Comparison of ENCODE assay signal across 38 cellular contexts in the genomic region with DNA sequence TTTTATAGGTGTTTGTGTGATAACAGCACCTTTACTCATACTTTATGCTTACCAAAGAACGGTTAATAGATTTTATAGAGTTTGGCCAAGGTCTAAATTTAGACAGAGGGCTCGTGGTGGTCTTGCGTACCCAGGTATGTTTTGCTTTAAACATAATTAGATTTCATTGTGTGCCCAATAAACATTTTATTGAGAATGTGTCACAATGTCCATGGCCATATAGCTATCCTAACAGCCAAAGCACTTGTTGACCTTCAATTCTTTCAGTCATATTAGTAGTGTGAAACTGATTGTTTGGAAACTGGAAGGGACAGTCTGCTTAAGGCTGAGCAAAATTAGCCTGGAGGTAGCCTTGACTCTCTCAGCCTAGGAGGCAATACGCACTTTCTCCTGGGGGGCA. TPM values are rescaled to one million over a fixed set of nuclear protein-coding genes. Genes with fewer than 3 reads are reported as not detected.
"Had no signal": no experiment of that assay in that cellular context is flagged by ENCODE, and none has a peak within 500 bp of the region (broad histone marks: within the 10 kb centered on the region; RNA-seq: fewer than 3 reads in every experiment).

No MANE protein-coding gene starts in this region.

- H3K36me3 ChIP-seq: adrenal gland, brain microvascular endothelial cell, breast epithelium, WERI-Rb-1 had no signal

- DNase-seq: activated CD4-positive, alpha-beta T cell treated with anti-CD3 and anti-CD28 coated beads for 1 hour; activated CD4-positive, alpha-beta T cell treated with anti-CD3 and anti-CD28 coated beads for 36 hours; activated CD4-positive, alpha-beta T cell treated with anti-CD3 and anti-CD28 coated beads for 48 hours; activated CD4-positive, alpha-beta T cell treated with anti-CD3 and anti-CD28 coated beads, Interleukin-2, amount 10 ng/mL, durations not matched to agents 7 days and 5 days; activated CD4-positive, alpha-beta T cell treated with anti-CD3 and anti-CD28 coated beads, Interleukin-2, amount 50 U/mL, for 48 hours; activated CD4-positive, CD25-positive, alpha-beta regulatory T cell; activated CD8-positive, alpha-beta memory T cell treated with anti-CD3 and anti-CD28 coated beads, Interleukin-2, amount 50 U/mL, for 4 hours; activated CD8-positive, alpha-beta T cell treated with anti-CD3 and anti-CD28 coated beads for 36 hours; activated effector memory CD4-positive, alpha-beta T cell treated with anti-CD3 and anti-CD28 coated beads, Interleukin-2, amount 50 U/mL, for 16 hours; activated gamma-delta T cell treated with Interleukin-2 at 50 U/mL for 16 hours; activated naive CD4-positive, alpha-beta T cell; activated naive CD4-positive, alpha-beta T cell treated with anti-CD3 and anti-CD28 coated beads for 36 hours; activated naive CD4-positive, alpha-beta T cell treated with anti-CD3 and anti-CD28 coated beads, Interleukin-2, amount 50 U/mL, for 16 hours; activated naive CD8-positive, alpha-beta T cell treated with anti-CD3 and anti-CD28 coated beads for 36 hours; activated T-cell treated with anti-CD3 and anti-CD28 coated beads for 4 hours; activated T-cell treated with anti-CD3 and anti-CD28 coated beads, Interleukin-2, amount 50 U/mL, for 1 hour; activated T-cell treated with anti-CD3 and anti-CD28 coated beads, Interleukin-2, amount 50 U/mL, for 4 hours; activated T-cell treated with anti-CD3 and anti-CD28 coated beads, Interleukin-2, amount 50 U/mL, for 72 hours; adrenal gland; amniotic stem cell; aorta; body of pancreas; brain microvascular endothelial cell; central memory CD4-positive, alpha-beta T cell; T-helper 1 cell; T-helper 2 cell; T-helper 9 cell; WERI-Rb-1 had no signal

- H3K4me3 ChIP-seq: adrenal gland, body of pancreas, breast epithelium had no signal

- H3K27ac ChIP-seq: adrenal gland, body of pancreas, brain microvascular endothelial cell, breast epithelium, WERI-Rb-1 had no signal

- H3K27me3 ChIP-seq: adrenal gland, body of pancreas, brain microvascular endothelial cell, breast epithelium had no signal

- ATAC-seq: activated CD4-positive, alpha-beta T cell treated with anti-CD3 and anti-CD28 coated beads for 36 hours; activated CD4-positive, CD25-positive, alpha-beta regulatory T cell treated with anti-CD3 and anti-CD28 coated beads, Interleukin-2, amount 50 U/mL, for 24 hours; activated CD8-positive, alpha-beta T cell treated with anti-CD3 and anti-CD28 coated beads for 36 hours; activated naive CD4-positive, alpha-beta T cell treated with anti-CD3 and anti-CD28 coated beads, Interleukin-2, amount 50 U/mL, for 72 hours; activated T-cell treated with anti-CD3 and anti-CD28 coated beads, Interleukin-2, amount 50 U/mL, for 4 hours; activated T-cell treated with anti-CD3 and anti-CD28 coated beads, Interleukin-2, amount 50 U/mL, for 72 hours; activated T-helper 17 cell treated with anti-CD3 and anti-CD28 coated beads, Interleukin-2, amount 50 U/mL, for 72 hours; body of pancreas; WTC11 had no signal

- H3K9me3 ChIP-seq: adrenal gland, body of pancreas, breast epithelium had no signal

- H3K4me1 ChIP-seq: adrenal gland, body of pancreas, breast epithelium had no signal

RNA-seq across cellular contexts. Expression of a gene that starts 48.3 kb away (rescaled TPM):
- total RNA-seq: activated CD4-positive, alpha-beta T cell treated with anti-CD3 and anti-CD28 coated beads for 36 hours; activated CD4-positive, alpha-beta T cell treated with anti-CD3 and anti-CD28 coated beads, Interleukin-2, amount 10 ng/mL, durations not matched to agents 7 days and 5 days; activated CD8-positive, alpha-beta memory T cell treated with anti-CD3 and anti-CD28 coated beads for 36 hours; activated CD8-positive, alpha-beta T cell treated with anti-CD3 and anti-CD28 coated beads for 36 hours; activated naive CD4-positive, alpha-beta T cell treated with anti-CD3 and anti-CD28 coated beads for 36 hours; activated naive CD4-positive, alpha-beta T cell treated with anti-CD3 and anti-CD28 coated beads, Interleukin-2, amount 50 U/mL, for 72 hours; activated naive CD8-positive, alpha-beta T cell treated with anti-CD3 and anti-CD28 coated beads for 36 hours; activated T-cell treated with anti-CD3 and anti-CD28 coated beads, Interleukin-2, amount 50 U/mL, for 4 hours; activated T-cell treated with anti-CD3 and anti-CD28 coated beads, Interleukin-2, amount 50 U/mL, for 72 hours; activated T-helper 1 cell treated with anti-CD3 and anti-CD28 coated beads, Interleukin-12 subunit alpha, Interleukin-12 subunit beta, Interleukin-2, Interleukin-4 antibody, amounts not matched to agents 30 ng/mL and 10 ng/mL and 1 ng/mL, durations not matched to agents 14 hours and 24 hours and 36 hours; activated T-helper 17 cell treated with anti-CD3 and anti-CD28 coated beads, Interleukin-2, amount 50 U/mL, for 72 hours; adrenal gland; aorta; astrocyte; body of pancreas; breast epithelium; cardiac septum; chondrocyte; WTC11 had no signal
